ENCODE assay signal across 26 cellular contexts in genomic region chr2:136164377-136164776, GRCh38.
"Had no signal": no experiment of that assay in that cellular context is flagged by ENCODE, and none has a peak within 500 bp of the region (broad histone marks: within the 10 kb centered on the region; RNA-seq: fewer than 3 reads in every experiment).

No MANE protein-coding gene starts in this region.

- H3K4me3 Mint-ChIP-seq: endodermal cell; immature natural killer cell; memory B cell; natural killer cell treated with Interleukin-12 subunit alpha and Interleukin-12 subunit beta and Interleukin-15 and Interleukin-18, amount 100 ng/mL, for 72 hours; stimulated activated naive B cell treated with anti-CD40 and anti-IgM and Interleukin-4, amounts not matched to agents 10 μg/mL and 1 μg/mL and 100 μg/mL, for 72 hours; stimulated activated naive CD8-positive, alpha-beta T cell treated with anti-CD3 and anti-CD28 coated beads, Interleukin-15, Interleukin-2, amounts not matched to agents 100 ng/mL and 50 ng/mL, for 24 hours had no signal

- ATAC-seq: esophagus mucosa; gastrocnemius medialis; left lobe of liver; mucosa of descending colon; natural killer cell treated with Interleukin-12 subunit alpha and Interleukin-12 subunit beta and Interleukin-15 and Interleukin-18, amount 100 ng/mL, for 72 hours; pancreas; right lobe of liver; stimulated activated naive B cell treated with anti-CD40 and anti-IgM and Interleukin-4, amounts not matched to agents 10 μg/mL and 1 μg/mL and 100 μg/mL, for 72 hours had no signal

- H3K4me3 ChIP-seq: dorsolateral prefrontal cortex, gastrocnemius medialis, lung, mucosa of descending colon, pancreas, right lobe of liver, thoracic aorta, tibial nerve, upper lobe of left lung had no signal

- DNase-seq: dorsolateral prefrontal cortex; effector CD8-positive, alpha-beta T cell; endodermal cell; foreskin fibroblast; gastrocnemius medialis; head of caudate nucleus; immature natural killer cell; mucosa of descending colon; naive B cell; pancreas; right lobe of liver; small intestine; stimulated activated CD4-positive, alpha-beta T cell treated with anti-CD3 and anti-CD28 coated beads, Interleukin-15, amount 100 ng/mL, for 24 hours; stimulated activated CD4-positive, alpha-beta T cell treated with anti-CD3 and anti-CD28 coated beads, Interleukin-2, amount 100 ng/mL, for 48 hours; stimulated activated naive B cell treated with anti-CD40 and anti-IgM and Interleukin-4, amounts not matched to agents 10 μg/mL and 1 μg/mL and 100 μg/mL, for 72 hours; upper lobe of left lung had no signal

- H3K9me3 ChIP-seq: gastrocnemius medialis, mucosa of descending colon, pancreas, right lobe of liver, thoracic aorta, tibial nerve, upper lobe of left lung had no signal

- H3K9me3 Mint-ChIP-seq: endodermal cell; immature natural killer cell; memory B cell; natural killer cell treated with Interleukin-12 subunit alpha and Interleukin-12 subunit beta and Interleukin-15 and Interleukin-18, amount 100 ng/mL, for 72 hours; stimulated activated naive B cell treated with anti-CD40 and anti-IgM and Interleukin-4, amounts not matched to agents 10 μg/mL and 1 μg/mL and 100 μg/mL, for 72 hours; stimulated activated naive CD8-positive, alpha-beta T cell treated with anti-CD3 and anti-CD28 coated beads, Interleukin-15, Interleukin-2, amounts not matched to agents 100 ng/mL and 50 ng/mL, for 24 hours had no signal

- H3K27me3 ChIP-seq: gastrocnemius medialis, pancreas, right lobe of liver, tibial nerve, upper lobe of left lung had no signal

- H3K36me3 ChIP-seq: gastrocnemius medialis, pancreas, right lobe of liver, thoracic aorta, tibial nerve, upper lobe of left lung had no signal

- H3K4me1 ChIP-seq: gastrocnemius medialis, pancreas, right lobe of liver, tibial nerve had no signal

- H3K27ac Mint-ChIP-seq: endodermal cell; immature natural killer cell; memory B cell; natural killer cell treated with Interleukin-12 subunit alpha and Interleukin-12 subunit beta and Interleukin-15 and Interleukin-18, amount 100 ng/mL, for 72 hours; progenitor cell of endocrine pancreas; stimulated activated naive B cell treated with anti-CD40 and anti-IgM and Interleukin-4, amounts not matched to agents 10 μg/mL and 1 μg/mL and 100 μg/mL, for 72 hours; stimulated activated naive CD8-positive, alpha-beta T cell treated with anti-CD3 and anti-CD28 coated beads, Interleukin-15, Interleukin-2, amounts not matched to agents 100 ng/mL and 50 ng/mL, for 24 hours had no signal

- H3K27ac ChIP-seq: dorsolateral prefrontal cortex, epithelial cell of prostate, gastrocnemius medialis, pancreas, right lobe of liver, thoracic aorta, tibial nerve, upper lobe of left lung had no signal

- H3K36me3 Mint-ChIP-seq: immature natural killer cell; memory B cell; naive B cell; natural killer cell treated with Interleukin-12 subunit alpha and Interleukin-12 subunit beta and Interleukin-15 and Interleukin-18, amount 100 ng/mL, for 72 hours; stimulated activated naive B cell treated with anti-CD40 and anti-IgM and Interleukin-4, amounts not matched to agents 10 μg/mL and 1 μg/mL and 100 μg/mL, for 72 hours had no signal

- H3K27me3 Mint-ChIP-seq: memory B cell; naive B cell; progenitor cell of endocrine pancreas; stimulated activated naive B cell treated with anti-CD40 and anti-IgM and Interleukin-4, amounts not matched to agents 10 μg/mL and 1 μg/mL and 100 μg/mL, for 72 hours; stimulated activated naive CD8-positive, alpha-beta T cell treated with anti-CD3 and anti-CD28 coated beads, Interleukin-15, Interleukin-2, amounts not matched to agents 100 ng/mL and 50 ng/mL, for 24 hours had no signal
